In genomic region chr5:124633209-124633608, GRCh38 we compare ENCODE assay signal across 22 cellular contexts.
"Had no signal": no experiment of that assay in that cellular context is flagged by ENCODE, and none has a peak within 500 bp of the region (broad histone marks: within the 10 kb centered on the region; RNA-seq: fewer than 3 reads in every experiment).

No MANE protein-coding gene starts in this region.

- FAIRE-seq: islet of Langerhans had no signal

- H3K36me3 Mint-ChIP-seq: mesothelial cell of epicardium, natural killer cell had no signal

- H3K4me3 Mint-ChIP-seq: mesothelial cell of epicardium; natural killer cell; neural progenitor cell; stimulated activated naive B cell treated with anti-CD40 and anti-IgM and Interleukin-4, amounts not matched to agents 10 μg/mL and 1 μg/mL and 100 μg/mL, for 72 hours; stimulated activated naive CD8-positive, alpha-beta T cell treated with anti-CD3 and anti-CD28 coated beads, Interleukin-15, amount 100 ng/mL, for 72 hours; type B pancreatic cell had no signal

- H3K9ac ChIP-seq: neural progenitor cell had no signal

- H2AFZ ChIP-seq: hepatocyte, neural progenitor cell had no signal

- H3K27ac ChIP-seq: coronary artery, neural progenitor cell, ovary, spleen, uterus had no signal

- H3K36me3 ChIP-seq: ovary, uterus had no signal

- H3K9me3 ChIP-seq: ovary, spleen, uterus had no signal

- ATAC-seq: left lobe of liver; natural killer cell; right cardiac atrium; stimulated activated naive B cell treated with anti-CD40 and anti-IgM and Interleukin-4, amounts not matched to agents 10 μg/mL and 1 μg/mL and 100 μg/mL, for 72 hours; stimulated activated naive CD8-positive, alpha-beta T cell treated with anti-CD3 and anti-CD28 coated beads, Interleukin-15, amount 100 ng/mL, for 72 hours had no signal

- H3K4me2 ChIP-seq: hepatocyte, neural progenitor cell had no signal

- H3K27ac Mint-ChIP-seq: natural killer cell; neural progenitor cell; stimulated activated naive B cell treated with anti-CD40 and anti-IgM and Interleukin-4, amounts not matched to agents 10 μg/mL and 1 μg/mL and 100 μg/mL, for 72 hours; stimulated activated naive CD8-positive, alpha-beta T cell treated with anti-CD3 and anti-CD28 coated beads, Interleukin-15, amount 100 ng/mL, for 72 hours had no signal

- H3K27me3 Mint-ChIP-seq: type B pancreatic cell had no signal

- H3K4me1 Mint-ChIP-seq: natural killer cell; stimulated activated naive CD8-positive, alpha-beta T cell treated with anti-CD3 and anti-CD28 coated beads, Interleukin-15, amount 100 ng/mL, for 72 hours had no signal

- H3K9me3 Mint-ChIP-seq: mesothelial cell of epicardium; natural killer cell; neural progenitor cell; stimulated activated naive CD8-positive, alpha-beta T cell treated with anti-CD3 and anti-CD28 coated beads, Interleukin-15, amount 100 ng/mL, for 72 hours; type B pancreatic cell had no signal

- H3K4me1 ChIP-seq: spleen, uterus had no signal

- DNase-seq: effector CD8-positive, alpha-beta T cell; foreskin melanocyte; head of caudate nucleus; kidney glomerular epithelial cell; natural killer cell; nucleus accumbens; ovary; right cardiac atrium; spleen; stimulated activated CD4-positive, alpha-beta T cell treated with anti-CD3 and anti-CD28 coated beads, Interleukin-15, amount 100 ng/mL, for 24 hours; stimulated activated CD4-positive, alpha-beta T cell treated with anti-CD3 and anti-CD28 coated beads, Interleukin-1b, Interleukin-23, amount 100 ng/mL, for 48 hours; stimulated activated CD4-positive, alpha-beta T cell treated with anti-CD3 and anti-CD28 coated beads, Interleukin-4, amount 100 ng/mL, for 24 hours; stimulated activated naive B cell treated with anti-CD40 and anti-IgM and Interleukin-4, amounts not matched to agents 10 μg/mL and 1 μg/mL and 100 μg/mL, for 72 hours; stimulated activated naive CD8-positive, alpha-beta T cell treated with anti-CD3 and anti-CD28 coated beads, Interleukin-15, amount 100 ng/mL, for 72 hours; uterus had no signal

- H3K4me3 ChIP-seq: coronary artery, hepatocyte, neural progenitor cell, ovary, spleen, uterus had no signal

- H3K79me2 ChIP-seq: hepatocyte had no signal

- H3K27me3 ChIP-seq: hepatocyte, neural progenitor cell, ovary, spleen, uterus had no signal
